1 cellular context compared by ENCODE assay signal in the genomic region with DNA sequence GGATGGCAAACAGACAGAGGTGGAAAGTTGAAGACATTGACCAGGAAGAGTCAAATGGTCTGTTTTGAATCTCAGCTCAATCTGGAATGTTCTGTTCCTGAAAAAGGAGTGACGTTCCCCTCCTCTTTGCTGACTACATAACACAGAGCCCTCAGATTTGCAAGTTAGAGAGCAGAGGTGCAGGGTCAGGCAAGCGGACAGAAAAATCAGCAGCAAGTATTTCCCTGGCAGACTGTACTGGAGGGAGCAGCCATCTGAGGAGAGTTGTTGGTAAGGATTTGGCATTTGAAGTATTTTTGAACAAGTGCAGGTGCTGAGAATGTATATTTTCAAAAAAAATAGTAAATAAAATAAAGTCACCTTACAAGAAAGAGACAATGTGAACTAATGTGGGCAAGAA.
TF ChIP-seq lines count a peak whose summit lies in the region.

No MANE protein-coding gene starts in this region.

TF ChIP-seq in SK-N-SH, 30 proteins besides CTCF, POLR2A, EP300 and RAD21 (continued from another document):
- no peak for TF ChIP-seq TEAD4 (IDR thresholded peaks at IDR 0.05; ENCODE audit: borderline replicate concordance, insufficient read depth)
- no peak for TF ChIP-seq FOXM1 (IDR thresholded peaks at IDR 0.05; ENCODE audit: low read depth)
- no peak for TF ChIP-seq GATA2 (CRISPR knock-in tag; IDR thresholded peaks at IDR 0.05)
- TF ChIP-seq MXI1 (IDR thresholded peaks at IDR 0.05; ENCODE audit: low read depth, low read length): no peak
- TF ChIP-seq YY1 (IDR thresholded peaks at IDR 0.05; ENCODE audit: low read depth): no peak
- no peak for TF ChIP-seq GABPA (IDR thresholded peaks at IDR 0.05; ENCODE audit: low read depth)
- TF ChIP-seq, protein P1, sequence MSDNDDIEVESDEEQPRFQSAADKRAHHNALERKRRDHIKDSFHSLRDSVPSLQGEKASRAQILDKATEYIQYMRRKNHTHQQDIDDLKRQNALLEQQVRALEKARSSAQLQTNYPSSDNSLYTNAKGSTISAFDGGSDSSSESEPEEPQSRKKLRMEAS (IDR thresholded peaks at IDR 0.05; ENCODE audit: low read depth): no peak
- no peak for TF ChIP-seq EZH2phosphoT487 (IDR thresholded peaks at IDR 0.05; ENCODE audit: borderline replicate concordance, low read depth)
- TF ChIP-seq TCF12 (IDR thresholded peaks at IDR 0.05): no peak
- TF ChIP-seq, protein P2, sequence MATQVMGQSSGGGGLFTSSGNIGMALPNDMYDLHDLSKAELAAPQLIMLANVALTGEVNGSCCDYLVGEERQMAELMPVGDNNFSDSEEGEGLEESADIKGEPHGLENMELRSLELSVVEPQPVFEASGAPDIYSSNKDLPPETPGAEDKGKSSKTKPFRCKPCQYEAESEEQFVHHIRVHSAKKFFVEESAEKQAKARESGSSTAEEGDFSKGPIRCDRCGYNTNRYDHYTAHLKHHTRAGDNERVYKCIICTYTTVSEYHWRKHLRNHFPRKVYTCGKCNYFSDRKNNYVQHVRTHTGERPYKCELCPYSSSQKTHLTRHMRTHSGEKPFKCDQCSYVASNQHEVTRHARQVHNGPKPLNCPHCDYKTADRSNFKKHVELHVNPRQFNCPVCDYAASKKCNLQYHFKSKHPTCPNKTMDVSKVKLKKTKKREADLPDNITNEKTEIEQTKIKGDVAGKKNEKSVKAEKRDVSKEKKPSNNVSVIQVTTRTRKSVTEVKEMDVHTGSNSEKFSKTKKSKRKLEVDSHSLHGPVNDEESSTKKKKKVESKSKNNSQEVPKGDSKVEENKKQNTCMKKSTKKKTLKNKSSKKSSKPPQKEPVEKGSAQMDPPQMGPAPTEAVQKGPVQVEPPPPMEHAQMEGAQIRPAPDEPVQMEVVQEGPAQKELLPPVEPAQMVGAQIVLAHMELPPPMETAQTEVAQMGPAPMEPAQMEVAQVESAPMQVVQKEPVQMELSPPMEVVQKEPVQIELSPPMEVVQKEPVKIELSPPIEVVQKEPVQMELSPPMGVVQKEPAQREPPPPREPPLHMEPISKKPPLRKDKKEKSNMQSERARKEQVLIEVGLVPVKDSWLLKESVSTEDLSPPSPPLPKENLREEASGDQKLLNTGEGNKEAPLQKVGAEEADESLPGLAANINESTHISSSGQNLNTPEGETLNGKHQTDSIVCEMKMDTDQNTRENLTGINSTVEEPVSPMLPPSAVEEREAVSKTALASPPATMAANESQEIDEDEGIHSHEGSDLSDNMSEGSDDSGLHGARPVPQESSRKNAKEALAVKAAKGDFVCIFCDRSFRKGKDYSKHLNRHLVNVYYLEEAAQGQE (IDR thresholded peaks at IDR 0.05; ENCODE audit: low read depth, low read length): no peak
- no peak for TF ChIP-seq CHD2 (IDR thresholded peaks at IDR 0.05; ENCODE audit: low read length, partially characterized antibody)
- no peak for TF ChIP-seq POLR2AphosphoS5 (IDR thresholded peaks at IDR 0.05; ENCODE audit: low read depth, low read length)
- TF ChIP-seq JUND (IDR thresholded peaks at IDR 0.05): no peak
TF ChIP-seq in SK-N-SH: peak in this region for 0.
